28 cellular contexts compared by ENCODE assay signal in genomic region chr7:6559896-6560295, GRCh38. TPM values are rescaled to one million over a fixed set of nuclear protein-coding genes. Genes with fewer than 3 reads are reported as not detected.
"Had no signal": no experiment of that assay in that cellular context is flagged by ENCODE, and none has a peak within 500 bp of the region (broad histone marks: within the 10 kb centered on the region; RNA-seq: fewer than 3 reads in every experiment).

No MANE protein-coding gene starts in this region.

- H3K27me3 Mint-ChIP-seq: activated CD8-positive, alpha-beta T cell treated with anti-CD3 and anti-CD28 coated beads for 36 hours; T-cell had no signal

- H3K36me3 ChIP-seq: adrenal gland, MG63 had no signal

- DNase-seq: activated CD4-positive, alpha-beta T cell treated with anti-CD3 and anti-CD28 coated beads for 4 hours; activated CD8-positive, alpha-beta memory T cell treated with anti-CD3 and anti-CD28 coated beads, Interleukin-2, amount 50 U/mL, for 4 hours; activated CD8-positive, alpha-beta T cell treated with anti-CD3 and anti-CD28 coated beads for 36 hours; activated naive CD4-positive, alpha-beta T cell treated with anti-CD3 and anti-CD28 coated beads, Interleukin-2, amount 50 U/mL, for 16 hours; activated naive CD8-positive, alpha-beta T cell treated with anti-CD3 and anti-CD28 coated beads, Interleukin-2, amount 10 ng/mL, durations not matched to agents 7 days and 5 days; adrenal gland; anterior cingulate cortex; cerebellar nuclear complex; MG63; MV-4-11; NCI-H1092 treated with DMSO at 0.1 percent for 48 hours; NCI-H1417 treated with DMSO at 0.1 percent for 48 hours; NCI-H187; NCI-H2081; NCI-H226; NCI-H526 treated with DMSO at 0.1 percent for 48 hours; NK-92 treated with Interleukin-12 subunit alpha and Interleukin-12 subunit beta, amount 100 ng/mL, for 24 hours; OCI-M1; RPMI8226; T-cell; T-helper 2 cell had no signal

- H3K4me3 ChIP-seq: adrenal gland, MG63, SK-N-MC had no signal

- H3K27ac Mint-ChIP-seq: activated CD8-positive, alpha-beta T cell treated with anti-CD3 and anti-CD28 coated beads for 36 hours; activated naive CD8-positive, alpha-beta T cell treated with anti-CD3 and anti-CD28 coated beads, Interleukin-2, amount 10 ng/mL, durations not matched to agents 7 days and 5 days; T-cell had no signal

- H3K9me3 ChIP-seq: adrenal gland, MG63 had no signal

- ATAC-seq: activated CD4-positive, CD25-positive, alpha-beta regulatory T cell treated with anti-CD3 and anti-CD28 coated beads, Interleukin-2, amount 50 U/mL, for 24 hours; activated CD8-positive, alpha-beta T cell treated with anti-CD3 and anti-CD28 coated beads for 36 hours; Panc1; Right ventricle myocardium inferior; T-cell had no signal

- H3K36me3 Mint-ChIP-seq: T-cell had no signal

- H3K27ac ChIP-seq: adrenal gland, SK-N-MC, VCaP had no signal

- H3K4me3 Mint-ChIP-seq: activated CD8-positive, alpha-beta T cell treated with anti-CD3 and anti-CD28 coated beads for 36 hours; activated naive CD8-positive, alpha-beta T cell treated with anti-CD3 and anti-CD28 coated beads, Interleukin-2, amount 10 ng/mL, durations not matched to agents 7 days and 5 days; T-cell had no signal

- H3K9me3 Mint-ChIP-seq: activated CD8-positive, alpha-beta T cell treated with anti-CD3 and anti-CD28 coated beads for 36 hours; activated naive CD8-positive, alpha-beta T cell treated with anti-CD3 and anti-CD28 coated beads, Interleukin-2, amount 10 ng/mL, durations not matched to agents 7 days and 5 days; T-cell had no signal

- H3K4me1 ChIP-seq: adrenal gland had no signal

- H3K27me3 ChIP-seq: adrenal gland, MG63 had no signal

RNA-seq across cellular contexts. Expression of gene GRID2IP, which starts 8.6 kb away (rescaled TPM):
- total RNA-seq: cardiac septum, NCI-H460, Right ventricle myocardium inferior had no signal
